ENCODE assay signal across 8 cellular contexts in the genomic region with DNA sequence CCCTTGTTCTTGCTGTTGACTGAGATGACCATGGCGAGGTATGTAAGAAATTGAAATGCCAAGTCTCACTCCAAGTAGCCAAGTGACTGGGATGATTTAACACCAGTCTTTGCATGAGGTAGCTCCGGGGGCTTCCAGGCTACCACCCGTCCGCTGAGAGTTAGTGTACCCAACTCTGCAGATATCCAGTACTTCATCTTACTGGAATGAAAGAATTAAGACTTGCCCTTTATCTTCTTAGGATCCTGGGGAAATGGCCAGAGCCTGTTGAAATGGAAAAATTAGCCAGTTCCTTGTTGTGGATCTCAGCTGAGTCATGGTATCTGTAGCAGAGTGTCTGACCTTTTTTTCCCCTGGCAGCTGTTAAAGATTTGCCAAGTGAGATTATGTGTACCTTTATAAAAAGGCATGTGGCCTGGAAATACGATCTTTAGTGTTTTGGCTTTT.
A peak's percentile ranks its signal among the peaks of the same experiment; 100 is the strongest.
DNase-seq lines count a peak whose midpoint lies in the region; ATAC-seq, FAIRE-seq and TF ChIP-seq lines count a peak whose summit lies in the region.

No MANE protein-coding gene starts in this region.

- H3K36me3 ChIP-seq in breast epithelium (no peaks in the 10 kb centered on the region), colonic mucosa (no peaks in the 10 kb centered on the region), HepG2 (replicated peaks in 1 of 2; ENCODE audit: control insufficient read depth in 1 of 2, insufficient read depth in 2 of 2, low read length in 2 of 2) (0 out of 5 replicates have a peak, but pooled peaks cover 0 to 3% of the 10 kb centered on the region in 2 experiments), vagina (no peaks in the 10 kb centered on the region)

- no TSS peak for BruUV-seq in MCF 10A (replicated peaks; lab: Mats Ljungman, UMichigan)
- BruUV-seq in HepG2 (replicated peaks; lab: Mats Ljungman, UMichigan), result no TSS peak

- peaks cover 6% of the 10 kb centered on the region for H3K36me3 Mint-ChIP-seq in MCF 10A (ENCODE audit: insufficient read depth, unreplicated experiment)
- H3K36me3 Mint-ChIP-seq in immature natural killer cell, result peaks cover 0 to under 1% (median under 1%) of the 10 kb centered on the region in 3 donors

- intact Hi-C loops in MCF 10A (cut with micrococcal nuclease) (no loop called here), breast epithelium (cut with DNase I; ENCODE audit: low total_unique reads) (no loop called here), colonic mucosa (cut with DNase I) (no loop called here), HepG2 (cut with micrococcal nuclease; ENCODE audit: unreplicated experiment) (no loop called here), vagina (cut with DNase I) (no loop called here)

- H3K9me3 ChIP-seq in breast epithelium (no peaks in the 10 kb centered on the region), colonic mucosa (no peaks in the 10 kb centered on the region), HepG2 (ENCODE audit: low read length) (no peaks in the 10 kb centered on the region), vagina (no peaks in the 10 kb centered on the region)

- H3K9ac ChIP-seq in colonic mucosa (ENCODE audit: low read depth in 2 of 2, low read length in 2 of 2) (peak overlapping the region in 1 of 2 donors; percentile 59), HepG2 (ENCODE audit: insufficient read depth, low read depth, low read length) (no peak overlapping the region)

- TF ChIP-seq RAD21 in HepG2 (CRISPR knock-in tag; IDR thresholded peaks at IDR 0.05), result no peak

- H3K27ac Mint-ChIP-seq in MCF 10A (ENCODE audit: low read depth, unreplicated experiment) (peak overlapping the region; percentile 16), immature natural killer cell (no peak overlapping the region)

- no peaks in the 10 kb centered on the region; the same call in 1 of the 2 replicates for H4K20me1 ChIP-seq in HepG2 (ENCODE audit: insufficient read depth, low read length)

- no peaks in the 10 kb centered on the region for H3K27me3 ChIP-seq in breast epithelium
- no peaks in the 10 kb centered on the region for H3K27me3 ChIP-seq in colonic mucosa
- H3K27me3 ChIP-seq in HepG2 (ENCODE audit: control insufficient read depth in 1 of 2, insufficient read depth in 2 of 2, low read length in 2 of 2), result no peaks in the 10 kb centered on the region
- H3K27me3 ChIP-seq in vagina, result no peaks in the 10 kb centered on the region

- no peak overlapping the region for H3K4me3 ChIP-seq in breast epithelium
- H3K4me3 ChIP-seq in colonic mucosa, result no peak overlapping the region
- H3K4me3 ChIP-seq in HepG2 (replicated peaks in 1 of 3; ENCODE audit: insufficient read depth in 1 of 3, low read depth in 2 of 3, low read length in 3 of 3), result no peak overlapping the region
- no peak overlapping the region for H3K4me3 ChIP-seq in vagina

- H3K27ac ChIP-seq in breast epithelium (peak overlapping the region in 1 of 2 donors; percentile 40), colonic mucosa (peak overlapping the region; percentile 66), HepG2 (ENCODE audit: extremely low read length, insufficient read depth, low read length) (peak overlapping the region; percentile 12), vagina (peak overlapping the region; percentile 61)

- TF ChIP-seq EP300 in HepG2 (IDR thresholded peaks at IDR 0.05; ENCODE audit: low read depth in 2 of 2, low read length in 2 of 2) (no peak), HepG2 (CRISPR knock-in tag; IDR thresholded peaks at IDR 0.05; ENCODE audit: borderline replicate concordance) (no peak)

- TF ChIP-seq CTCF in MCF 10A (IDR thresholded peaks at IDR 0.05; ENCODE audit: unreplicated experiment), result no peak
- TF ChIP-seq CTCF in breast epithelium (IDR thresholded peaks at IDR 0.05), result no peak
- no peak for TF ChIP-seq CTCF in colonic mucosa (IDR thresholded peaks at IDR 0.05)
- no peak for TF ChIP-seq CTCF in HepG2 (CRISPR knock-in tag; IDR thresholded peaks at IDR 0.05)
- TF ChIP-seq CTCF in vagina (IDR thresholded peaks at IDR 0.05), result no peak

- CTCF ChIA-PET in MCF 10A (lab: Yijun Ruan, JAX), result interaction anchor here (0.7 kb wide), 1 partner anchor 70 kb away, joined by 3 read pairs; no protein-coding TSS in a partner anchor
- CTCF ChIA-PET in HepG2 (lab: Yijun Ruan, JAX; ENCODE audit: low intra/inter-chr PET ratio, low total read pairs), result no interaction called here

- POLR2A ChIA-PET in MCF 10A (lab: Yijun Ruan, JAX), result interaction anchor here (0.7 to 3.6 kb wide), 7 partner anchors 21 to 1011 kb away, joined by 3 to 15 read pairs (median 4); no protein-coding TSS in a partner anchor
- POLR2A ChIA-PET in HepG2 (lab: Yijun Ruan, JAX), result no interaction called here

- H3K27me3 Mint-ChIP-seq in MCF 10A (ENCODE audit: insufficient read depth, unreplicated experiment), result no peaks in the 10 kb centered on the region
- H3K27me3 Mint-ChIP-seq in immature natural killer cell (ENCODE audit: low read depth in 3 of 3), result no peaks in the 10 kb centered on the region

- peaks cover 50% of the 10 kb centered on the region for H3K4me1 Mint-ChIP-seq in MCF 10A (ENCODE audit: insufficient read depth, unreplicated experiment)
- peaks cover 0 to under 1% of the 10 kb centered on the region in 2 donors for H3K4me1 Mint-ChIP-seq in immature natural killer cell

- FAIRE-seq in HepG2 (lab: Jason Lieb, UNC), result no peak

- H3K9me3 Mint-ChIP-seq in MCF 10A (ENCODE audit: unreplicated experiment) (no peaks in the 10 kb centered on the region), immature natural killer cell (no peaks in the 10 kb centered on the region)

- WGBS in HepG2 (ENCODE audit: low lambda C conversion rate), result 73% methylated on average over 5 of the region's 5 CpGs

- TF ChIP-seq POLR2A in breast epithelium (IDR thresholded peaks at IDR 0.05) (no peak), HepG2 (IDR thresholded peaks at IDR 0.05; ENCODE audit: insufficient read depth in 1 of 2, low read depth in 2 of 2, low read length in 2 of 2) (no peak), vagina (IDR thresholded peaks at IDR 0.05) (no peak)

- H2AFZ ChIP-seq in HepG2 (ENCODE audit: low read length), result no peak overlapping the region

- peak; percentile 27; the same call in 1 of the 3 replicates for ATAC-seq in HepG2

- H3K79me2 ChIP-seq in HepG2 (ENCODE audit: insufficient read depth, low read length), result no peaks in the 10 kb centered on the region

- no peak overlapping the region for H3K4me2 ChIP-seq in HepG2 (ENCODE audit: low read depth, low read length)

- H3K4me3 Mint-ChIP-seq in MCF 10A (ENCODE audit: unreplicated experiment), result no peak overlapping the region
- H3K4me3 Mint-ChIP-seq in immature natural killer cell, result no peak overlapping the region

- DNase-seq in MCF 10A (ENCODE audit: unreplicated experiment) (peak; percentile 70), breast epithelium (ENCODE audit: low spot score in 2 of 2) (no peak), colonic mucosa (peak; percentile 37), HepG2 (ENCODE audit: low spot score) (peak; percentile 29), vagina (ENCODE audit: extremely low spot score in 2 of 2) (no peak), ecto neural progenitor cell (ENCODE audit: low spot score) (no peak), OCI-M2 (lab: John Stamatoyannopoulos, UW; ENCODE audit: unreplicated experiment) (no peak), immature natural killer cell (no peak)

- no peaks in the 10 kb centered on the region for H3K4me1 ChIP-seq in breast epithelium
- no peaks in the 10 kb centered on the region for H3K4me1 ChIP-seq in colonic mucosa
- H3K4me1 ChIP-seq in HepG2 (ENCODE audit: insufficient read depth, low read length), result peaks cover 12% of the 10 kb centered on the region
- H3K4me1 ChIP-seq in vagina, result peaks cover 38% of the 10 kb centered on the region

- in situ Hi-C loops in HepG2 (cut with HindIII; ENCODE audit: extremely low pct_ligation_motif_present, low pct_unique_long_range_greater_than_20kb), result no loop called here

TF ChIP-seq in HepG2, 621 proteins besides CTCF, POLR2A, EP300 and RAD21 (continues in another document):
- TF ChIP-seq BCL3 (CRISPR knock-in tag; IDR thresholded peaks at IDR 0.05) (no peak), KMT2A (CRISPR knock-in tag; IDR thresholded peaks at IDR 0.05) (no peak), ZNF879 (CRISPR knock-in tag; IDR thresholded peaks at IDR 0.05) (no peak)

Comparison
In these comparisons a context has a peak if more than half of its experiments do, and no peak if none do; other contexts are left out.
1. DNase-seq: peak in MCF 10A (single experiment), colonic mucosa (single experiment) and HepG2 (single experiment); none in breast epithelium (0 of 2), vagina (0 of 2), ecto neural progenitor cell (single experiment), OCI-M2 (single experiment) and immature natural killer cell (0 of 3).